In the genomic region with DNA sequence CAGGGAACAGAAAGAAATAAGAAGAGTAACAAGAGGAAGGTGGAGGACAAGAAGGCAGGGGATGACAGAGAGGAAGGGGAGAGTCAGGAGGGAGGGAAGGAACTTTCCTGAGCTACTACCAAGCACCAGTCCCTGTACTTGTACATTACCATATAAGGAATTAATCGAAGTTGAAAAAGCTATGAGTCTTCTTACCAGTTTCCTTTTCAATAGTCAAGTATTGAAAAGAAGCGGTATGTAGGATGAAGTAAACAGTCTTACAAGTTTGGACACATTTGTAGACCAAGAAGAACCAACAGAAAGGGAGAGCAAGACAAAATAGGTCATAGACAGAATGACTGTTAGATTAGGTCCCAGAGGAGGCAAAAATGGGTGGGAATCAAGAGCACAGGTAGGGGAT, we compare ENCODE assay signal across 1 cellular context.
TF ChIP-seq lines count a peak whose summit lies in the region.

No MANE protein-coding gene starts in this region.

TF ChIP-seq in GM23338, 12 proteins besides CTCF, POLR2A, EP300 and RAD21 (continued from another document):
- TF ChIP-seq, protein P1, sequence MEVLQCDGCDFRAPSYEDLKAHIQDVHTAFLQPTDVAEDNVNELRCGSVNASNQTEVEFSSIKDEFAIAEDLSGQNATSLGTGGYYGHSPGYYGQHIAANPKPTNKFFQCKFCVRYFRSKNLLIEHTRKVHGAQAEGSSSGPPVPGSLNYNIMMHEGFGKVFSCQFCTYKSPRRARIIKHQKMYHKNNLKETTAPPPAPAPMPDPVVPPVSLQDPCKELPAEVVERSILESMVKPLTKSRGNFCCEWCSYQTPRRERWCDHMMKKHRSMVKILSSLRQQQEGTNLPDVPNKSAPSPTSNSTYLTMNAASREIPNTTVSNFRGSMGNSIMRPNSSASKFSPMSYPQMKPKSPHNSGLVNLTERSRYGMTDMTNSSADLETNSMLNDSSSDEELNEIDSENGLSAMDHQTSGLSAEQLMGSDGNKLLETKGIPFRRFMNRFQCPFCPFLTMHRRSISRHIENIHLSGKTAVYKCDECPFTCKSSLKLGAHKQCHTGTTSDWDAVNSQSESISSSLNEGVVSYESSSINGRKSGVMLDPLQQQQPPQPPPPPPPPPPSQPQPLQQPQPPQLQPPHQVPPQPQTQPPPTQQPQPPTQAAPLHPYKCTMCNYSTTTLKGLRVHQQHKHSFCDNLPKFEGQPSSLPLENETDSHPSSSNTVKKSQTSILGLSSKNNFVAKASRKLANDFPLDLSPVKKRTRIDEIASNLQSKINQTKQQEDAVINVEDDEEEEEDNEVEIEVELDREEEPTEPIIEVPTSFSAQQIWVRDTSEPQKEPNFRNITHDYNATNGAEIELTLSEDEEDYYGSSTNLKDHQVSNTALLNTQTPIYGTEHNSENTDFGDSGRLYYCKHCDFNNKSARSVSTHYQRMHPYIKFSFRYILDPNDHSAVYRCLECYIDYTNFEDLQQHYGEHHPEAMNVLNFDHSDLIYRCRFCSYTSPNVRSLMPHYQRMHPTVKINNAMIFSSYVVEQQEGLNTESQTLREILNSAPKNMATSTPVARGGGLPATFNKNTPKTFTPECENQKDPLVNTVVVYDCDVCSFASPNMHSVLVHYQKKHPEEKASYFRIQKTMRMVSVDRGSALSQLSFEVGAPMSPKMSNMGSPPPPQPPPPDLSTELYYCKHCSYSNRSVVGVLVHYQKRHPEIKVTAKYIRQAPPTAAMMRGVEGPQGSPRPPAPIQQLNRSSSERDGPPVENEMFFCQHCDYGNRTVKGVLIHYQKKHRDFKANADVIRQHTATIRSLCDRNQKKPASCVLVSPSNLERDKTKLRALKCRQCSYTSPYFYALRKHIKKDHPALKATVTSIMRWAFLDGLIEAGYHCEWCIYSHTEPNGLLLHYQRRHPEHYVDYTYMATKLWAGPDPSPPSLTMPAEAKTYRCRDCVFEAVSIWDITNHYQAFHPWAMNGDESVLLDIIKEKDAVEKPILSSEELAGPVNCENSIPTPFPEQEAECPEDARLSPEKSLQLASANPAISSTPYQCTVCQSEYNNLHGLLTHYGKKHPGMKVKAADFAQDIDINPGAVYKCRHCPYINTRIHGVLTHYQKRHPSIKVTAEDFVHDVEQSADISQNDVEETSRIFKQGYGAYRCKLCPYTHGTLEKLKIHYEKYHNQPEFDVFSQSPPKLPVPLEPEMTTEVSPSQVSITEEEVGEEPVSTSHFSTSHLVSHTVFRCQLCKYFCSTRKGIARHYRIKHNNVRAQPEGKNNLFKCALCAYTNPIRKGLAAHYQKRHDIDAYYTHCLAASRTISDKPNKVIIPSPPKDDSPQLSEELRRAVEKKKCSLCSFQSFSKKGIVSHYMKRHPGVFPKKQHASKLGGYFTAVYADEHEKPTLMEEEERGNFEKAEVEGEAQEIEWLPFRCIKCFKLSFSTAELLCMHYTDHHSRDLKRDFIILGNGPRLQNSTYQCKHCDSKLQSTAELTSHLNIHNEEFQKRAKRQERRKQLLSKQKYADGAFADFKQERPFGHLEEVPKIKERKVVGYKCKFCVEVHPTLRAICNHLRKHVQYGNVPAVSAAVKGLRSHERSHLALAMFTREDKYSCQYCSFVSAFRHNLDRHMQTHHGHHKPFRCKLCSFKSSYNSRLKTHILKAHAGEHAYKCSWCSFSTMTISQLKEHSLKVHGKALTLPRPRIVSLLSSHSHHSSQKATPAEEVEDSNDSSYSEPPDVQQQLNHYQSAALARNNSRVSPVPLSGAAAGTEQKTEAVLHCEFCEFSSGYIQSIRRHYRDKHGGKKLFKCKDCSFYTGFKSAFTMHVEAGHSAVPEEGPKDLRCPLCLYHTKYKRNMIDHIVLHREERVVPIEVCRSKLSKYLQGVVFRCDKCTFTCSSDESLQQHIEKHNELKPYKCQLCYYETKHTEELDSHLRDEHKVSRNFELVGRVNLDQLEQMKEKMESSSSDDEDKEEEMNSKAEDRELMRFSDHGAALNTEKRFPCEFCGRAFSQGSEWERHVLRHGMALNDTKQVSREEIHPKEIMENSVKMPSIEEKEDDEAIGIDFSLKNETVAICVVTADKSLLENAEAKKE (CRISPR knock-in tag; IDR thresholded peaks at IDR 0.05): no peak
